In the genomic region with DNA sequence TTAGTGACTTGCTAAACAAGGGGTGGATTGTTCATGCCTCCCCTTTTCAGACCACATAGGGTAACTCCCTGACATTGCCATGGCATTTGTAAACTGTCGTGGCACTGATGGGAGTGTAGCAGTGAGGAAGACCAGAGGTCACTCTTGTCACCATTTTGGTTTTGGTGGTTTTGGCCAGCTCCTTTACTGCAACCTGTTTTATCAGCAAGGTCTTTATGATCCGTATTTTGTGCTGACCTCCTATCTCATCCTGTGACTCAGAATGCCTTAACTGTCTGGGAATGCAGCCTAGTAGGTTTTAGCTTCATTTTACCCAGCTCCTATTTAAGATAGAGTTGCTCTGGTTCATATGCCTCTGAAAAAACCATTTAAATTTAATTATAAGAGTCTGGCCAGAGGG, we compare ENCODE assay signal across 8 cellular contexts. TPM values are rescaled to one million over a fixed set of nuclear protein-coding genes. Genes with fewer than 3 reads are reported as not detected.
DNase-seq lines count a peak whose midpoint lies in the region; ATAC-seq, FAIRE-seq and TF ChIP-seq lines count a peak whose summit lies in the region.
"Not testable (repeated sequence)": the region's sequence is repeated elsewhere in the genome, so short reads cannot be mapped to it uniquely, and the experiment has no call there.

No MANE protein-coding gene starts in this region.

- CTCF ChIA-PET in K562 (lab: Yijun Ruan, JAX; ENCODE audit: low intra/inter-chr PET ratio): not testable (repeated sequence)

- WGBS in K562 (ENCODE audit: insufficient coverage, low coverage, missing lambda C conversion rate): 20% methylated on average over 2 of the region's 2 CpGs

- peaks cover 39% of the 10 kb centered on the region for H3K79me2 ChIP-seq in K562 (ENCODE audit: control insufficient read depth, insufficient read depth, low read length)

- ATAC-seq in K562: not testable (repeated sequence)

- DNase-seq in HT1080 (ENCODE audit: low read depth) (peak; percentile 70), RKO (ENCODE audit: low spot score) (peak; percentile 31), fibroblast of peridontal ligament (ENCODE audit: extremely low read depth) (peak; percentile 13), kidney tubule cell (ENCODE audit: low spot score) (peak; percentile 93), retinal pigment epithelial cell (ENCODE audit: low read depth) (peak; percentile 3)
- not testable (repeated sequence) for DNase-seq in activated T-cell treated with anti-CD3 and anti-CD28 coated beads, Interleukin-2, amount 50 U/mL, for 24 hours; K562 (ENCODE audit: extremely low read depth in 1 of 4, low spot score in 3 of 4)

- not testable (repeated sequence) for TF ChIP-seq EP300 in K562 (IDR thresholded peaks at IDR 0.05; ENCODE audit: low read length)

- H3K27ac Mint-ChIP-seq in activated T-cell treated with anti-CD3 and anti-CD28 coated beads, Interleukin-2, amount 50 U/mL, for 24 hours: peak overlapping the region; percentile 26

- TF ChIP-seq RAD21 in K562 (CRISPR knock-in tag; conservative IDR thresholded peaks at IDR 0.05 in 1 of 2, IDR thresholded peaks at IDR 0.05 in 1 of 2): not testable (repeated sequence)

- in situ Hi-C loops in K562 (cut with MboI): not testable (repeated sequence)

- H3K4me3 ChIP-seq in BLaER1; K562; retinal pigment epithelial cell (ENCODE audit: low read length): not testable (repeated sequence)

- H3K27me3 Mint-ChIP-seq in activated T-cell treated with anti-CD3 and anti-CD28 coated beads, Interleukin-2, amount 50 U/mL, for 24 hours: not testable (repeated sequence)

- not testable (repeated sequence) for H2AFZ ChIP-seq in K562 (ENCODE audit: low read depth, low read length)

- H3K9ac ChIP-seq in BLaER1; K562 (ENCODE audit: insufficient read depth in 1 of 2, low read depth in 2 of 2, low read length in 2 of 2): not testable (repeated sequence)

- H3K27me3 ChIP-seq in BLaER1; K562 (ENCODE audit: control insufficient read depth in 2 of 2, insufficient read depth in 2 of 2, low read length in 2 of 2): not testable (repeated sequence)

- not testable (repeated sequence) for H3K4me3 Mint-ChIP-seq in activated T-cell treated with anti-CD3 and anti-CD28 coated beads, Interleukin-2, amount 50 U/mL, for 24 hours

- not testable (repeated sequence) for TF ChIP-seq CTCF in K562 (IDR thresholded peaks at IDR 0.05 in 2 of 3, conservative IDR thresholded peaks at IDR 0.05 in 1 of 3; ENCODE audit: insufficient read depth in 2 of 3, low read depth in 1 of 3, low read length in 3 of 3); retinal pigment epithelial cell (conservative IDR thresholded peaks at IDR 0.05; ENCODE audit: low read depth, low read length)

- intact Hi-C loops in K562 (cut with micrococcal nuclease): not testable (repeated sequence)

- not testable (repeated sequence) for H3K27ac ChIP-seq in BLaER1; K562 (ENCODE audit: extremely low read depth, low read depth, low read length)

- peaks cover 65% of the 10 kb centered on the region for H3K36me3 Mint-ChIP-seq in activated T-cell treated with anti-CD3 and anti-CD28 coated beads, Interleukin-2, amount 50 U/mL, for 24 hours (ENCODE audit: low read depth)

- H3K4me1 ChIP-seq in BLaER1: peaks cover 25% of the 10 kb centered on the region
- peaks cover 0 to 14% of the 10 kb centered on the region in 2 experiments; a peak in 3 of 5 replicates for H3K4me1 ChIP-seq in K562 (replicated peaks in 1 of 2; ENCODE audit: control insufficient read depth in 2 of 2, insufficient read depth in 2 of 2, low read length in 2 of 2)

- H3K4me2 ChIP-seq in BLaER1: peak overlapping the region; percentile 78; the same call in 1 of the 2 replicates
- not testable (repeated sequence) for H3K4me2 ChIP-seq in K562 (ENCODE audit: insufficient read depth, low read length)

- H3K9me3 ChIP-seq in BLaER1; K562 (replicated peaks; ENCODE audit: control insufficient read depth, insufficient read depth, low read depth, low read length): not testable (repeated sequence)

- not testable (repeated sequence) for BruUV-seq in K562 (replicated peaks; lab: Mats Ljungman, UMichigan)

- H3K9me3 Mint-ChIP-seq in activated T-cell treated with anti-CD3 and anti-CD28 coated beads, Interleukin-2, amount 50 U/mL, for 24 hours: not testable (repeated sequence)

- H4K20me1 ChIP-seq in BLaER1: peaks cover 30% of the 10 kb centered on the region
- H4K20me1 ChIP-seq in K562 (replicated peaks; ENCODE audit: control insufficient read depth, insufficient read depth, low read length): peaks cover 14% of the 10 kb centered on the region; the same call in 1 of the 2 replicates

- H3K4me1 Mint-ChIP-seq in activated T-cell treated with anti-CD3 and anti-CD28 coated beads, Interleukin-2, amount 50 U/mL, for 24 hours (ENCODE audit: low read depth): peaks cover 33% of the 10 kb centered on the region

- not testable (repeated sequence) for TF ChIP-seq POLR2A in K562 (conservative IDR thresholded peaks at IDR 0.05)

- H3K9me1 ChIP-seq in K562 (ENCODE audit: control insufficient read depth, insufficient read depth, low read length): not testable (repeated sequence)

- FAIRE-seq in K562 (lab: Jason Lieb, UNC): not testable (repeated sequence)

- H3K36me3 ChIP-seq in BLaER1 (peaks cover 19% of the 10 kb centered on the region), K562 (ENCODE audit: control insufficient read depth, insufficient read depth, low read length) (peaks cover 19% of the 10 kb centered on the region; the same call in 2 of the 3 replicates)

- POLR2A ChIA-PET in K562 (lab: Yijun Ruan, JAX): interaction anchor here (0.6 to 0.8 kb wide), 3 partner anchors 27 to 178 kb away, joined by 3 to 4 read pairs (median 3); no protein-coding TSS in a partner anchor

RNA-seq across cellular contexts. Expression of a gene that starts 1.8 kb away (rescaled TPM):
- 22.6 and 22.7 TPM in 2 replicates for total RNA-seq in HT1080 (2014; rRNA removed; shearing (Covaris generic))
- 1.8 and 3.3 TPM in 2 replicates for polyA plus RNA-seq in HT1080 (2015; cell fraction: cytosol; rRNA removed)
- polyA plus RNA-seq in HT1080 (2015; cell fraction: nucleus; rRNA removed): 14.3 and 18.0 TPM in 2 replicates
- 169 and 191 TPM in 2 replicates for total RNA-seq in K562 (2011; cell fraction: chromatin; rRNA removed; ENCODE audit: low replicate concordance)
- total RNA-seq in K562 (2011; cell fraction: nucleolus; rRNA removed): 131 and 161 TPM in 2 replicates
- total RNA-seq in K562 (2011; cell fraction: nucleoplasm; rRNA removed): 111 and 139 TPM in 2 replicates
- total RNA-seq in K562 (2014; rRNA removed) (18.5 and 22.1 TPM in 2 replicates), K562 (2014; rRNA removed; fragmentation: Illumina TruSeq; extraction: Trizol) (36.2 and 36.7 TPM in 2 replicates), K562 (2015; rRNA removed; fragmentation: Illumina TruSeq; extraction: Trizol) (24.7 and 24.9 TPM in 2 replicates), K562 (2021) (28.0 and 29.6 TPM in 2 replicates)
- polyA plus RNA-seq in K562 (2011; rRNA removed) (16.6 and 23.6 TPM in 2 replicates), K562 (2014; fragmentation: Illumina TruSeq; extraction: Trizol) (1.1 and 1.2 TPM in 2 replicates), K562 (2014; fragmentation: Nextera tagmentation; extraction: Ambion mirVana) (under 1 TPM; 0.45 to 0.87 TPM), K562 (2014; rRNA removed) (5.6 and 7.1 TPM in 2 replicates)
- 6.0 and 14.3 TPM in 2 replicates for polyA plus RNA-seq in K562 (2011; cell fraction: cytosol; rRNA removed)
- 17.9 and 23.9 TPM in 2 replicates for polyA plus RNA-seq in K562 (2011; cell fraction: nucleus; rRNA removed)
- polyA plus RNA-seq in K562 (2012): 1.1 and 1.2 TPM in 2 replicates
- polyA minus RNA-seq in K562 (2011; rRNA and poly(A)+ RNA removed): 183 and 200 TPM in 2 replicates
- 67.0 and 68.1 TPM in 2 replicates for polyA minus RNA-seq in K562 (2011; cell fraction: cytosol; rRNA and poly(A)+ RNA removed)
- 54.9 and 131 TPM in 2 replicates for polyA minus RNA-seq in K562 (2011; cell fraction: nucleus; rRNA and poly(A)+ RNA removed)

RNA-seq across cellular contexts. Expression of a gene that starts 38.0 kb away (rescaled TPM):
- 6.4 and 7.3 TPM in 2 replicates for total RNA-seq in HT1080 (2014; rRNA removed; shearing (Covaris generic))
- polyA plus RNA-seq in HT1080 (2015; cell fraction: cytosol; rRNA removed): 1.9 and 2.7 TPM in 2 replicates
- 3.6 and 4.4 TPM in 2 replicates for polyA plus RNA-seq in HT1080 (2015; cell fraction: nucleus; rRNA removed)
- 23.2 and 27.8 TPM in 2 replicates for total RNA-seq in K562 (2011; cell fraction: chromatin; rRNA removed; ENCODE audit: low replicate concordance)
- 18.3 and 19.7 TPM in 2 replicates for total RNA-seq in K562 (2011; cell fraction: nucleolus; rRNA removed)
- 14.2 and 19.4 TPM in 2 replicates for total RNA-seq in K562 (2011; cell fraction: nucleoplasm; rRNA removed)
- total RNA-seq in K562 (2014; rRNA removed): 4.1 and 4.7 TPM in 2 replicates
- 6.7 TPM in 2 replicates for total RNA-seq in K562 (2014; rRNA removed; fragmentation: Illumina TruSeq; extraction: Trizol)
- total RNA-seq in K562 (2015; rRNA removed; fragmentation: Illumina TruSeq; extraction: Trizol): 4.5 and 4.9 TPM in 2 replicates
- 4.7 and 5.1 TPM in 2 replicates for total RNA-seq in K562 (2021)
- polyA plus RNA-seq in K562 (2011; rRNA removed): 3.9 and 6.2 TPM in 2 replicates
- polyA plus RNA-seq in K562 (2011; cell fraction: cytosol; rRNA removed): 1.6 and 2.5 TPM in 2 replicates
- polyA plus RNA-seq in K562 (2011; cell fraction: nucleus; rRNA removed): 3.5 and 3.8 TPM in 2 replicates
- polyA plus RNA-seq in K562 (2012): 1.1 TPM in 2 replicates
- polyA plus RNA-seq in K562 (2014; fragmentation: Illumina TruSeq; extraction: Trizol): 1.5 and 1.7 TPM in 2 replicates
- under 1 TPM; 0.32 to 0.77 TPM for polyA plus RNA-seq in K562 (2014; fragmentation: Nextera tagmentation; extraction: Ambion mirVana)
- polyA plus RNA-seq in K562 (2014; rRNA removed): 0.74 and 1.4 TPM in 2 replicates
- polyA minus RNA-seq in K562 (2011; rRNA and poly(A)+ RNA removed): 25.7 and 28.7 TPM in 2 replicates
- polyA minus RNA-seq in K562 (2011; cell fraction: cytosol; rRNA and poly(A)+ RNA removed): 12.0 and 13.1 TPM in 2 replicates
- polyA minus RNA-seq in K562 (2011; cell fraction: nucleus; rRNA and poly(A)+ RNA removed): 7.3 and 15.2 TPM in 2 replicates

RNA-seq across cellular contexts. Expression of a gene that starts 41.8 kb away (rescaled TPM):
- total RNA-seq in HT1080 (2014; rRNA removed; shearing (Covaris generic)): 4.5 and 6.4 TPM in 2 replicates
- 2.7 and 3.6 TPM in 2 replicates for polyA plus RNA-seq in HT1080 (2015; cell fraction: cytosol; rRNA removed)
- 4.8 and 5.6 TPM in 2 replicates for polyA plus RNA-seq in HT1080 (2015; cell fraction: nucleus; rRNA removed)
- 16.2 and 18.3 TPM in 2 replicates for total RNA-seq in K562 (2011; cell fraction: chromatin; rRNA removed; ENCODE audit: low replicate concordance)
- 13.3 and 18.2 TPM in 2 replicates for total RNA-seq in K562 (2011; cell fraction: nucleolus; rRNA removed)
- 10.3 and 12.8 TPM in 2 replicates for total RNA-seq in K562 (2011; cell fraction: nucleoplasm; rRNA removed)
- total RNA-seq in K562 (2014; rRNA removed) (2.4 and 3.0 TPM in 2 replicates), K562 (2014; rRNA removed; fragmentation: Illumina TruSeq; extraction: Trizol) (5.5 and 6.7 TPM in 2 replicates), K562 (2015; rRNA removed; fragmentation: Illumina TruSeq; extraction: Trizol) (3.8 and 4.5 TPM in 2 replicates), K562 (2021) (3.8 and 4.7 TPM in 2 replicates)
- polyA plus RNA-seq in K562 (2011; rRNA removed) (1.9 and 2.4 TPM in 2 replicates), K562 (2014; fragmentation: Illumina TruSeq; extraction: Trizol) (1.1 and 1.2 TPM in 2 replicates), K562 (2014; fragmentation: Nextera tagmentation; extraction: Ambion mirVana) (under 1 TPM; 0.14 to 0.46 TPM), K562 (2014; rRNA removed) (1.5 and 1.6 TPM in 2 replicates)
- polyA plus RNA-seq in K562 (2011; cell fraction: cytosol; rRNA removed): 1.1 and 1.2 TPM in 2 replicates
- polyA plus RNA-seq in K562 (2011; cell fraction: nucleus; rRNA removed): 1.7 and 2.0 TPM in 2 replicates
- 0.89 and 0.91 TPM in 2 replicates for polyA plus RNA-seq in K562 (2012)
- 10.5 and 10.9 TPM in 2 replicates for polyA minus RNA-seq in K562 (2011; rRNA and poly(A)+ RNA removed)
- 2.2 and 4.7 TPM in 2 replicates for polyA minus RNA-seq in K562 (2011; cell fraction: cytosol; rRNA and poly(A)+ RNA removed)
- 3.6 and 6.1 TPM in 2 replicates for polyA minus RNA-seq in K562 (2011; cell fraction: nucleus; rRNA and poly(A)+ RNA removed)

RNA-seq across cellular contexts. Expression of a gene that starts 47.7 kb away (rescaled TPM):
- 0.92 and 1.0 TPM in 2 replicates for total RNA-seq in HT1080 (2014; rRNA removed; shearing (Covaris generic))
- 0.34 and 0.70 TPM in 2 replicates for polyA plus RNA-seq in HT1080 (2015; cell fraction: cytosol; rRNA removed)
- polyA plus RNA-seq in HT1080 (2015; cell fraction: nucleus; rRNA removed): 0.33 and 1.5 TPM in 2 replicates
- total RNA-seq in K562 (2011; cell fraction: chromatin; rRNA removed; ENCODE audit: low replicate concordance): 3.1 and 5.3 TPM in 2 replicates
- 2.0 and 2.5 TPM in 2 replicates for total RNA-seq in K562 (2011; cell fraction: nucleolus; rRNA removed)
- total RNA-seq in K562 (2011; cell fraction: nucleoplasm; rRNA removed): 2.4 and 2.9 TPM in 2 replicates
- total RNA-seq in K562 (2014; rRNA removed) (4.7 and 6.0 TPM in 2 replicates), K562 (2014; rRNA removed; fragmentation: Illumina TruSeq; extraction: Trizol) (3.3 and 3.7 TPM in 2 replicates), K562 (2015; rRNA removed; fragmentation: Illumina TruSeq; extraction: Trizol) (4.2 and 4.8 TPM in 2 replicates), K562 (2021) (7.0 and 7.6 TPM in 2 replicates)
- polyA plus RNA-seq in K562 (2011; rRNA removed) (1.3 and 2.8 TPM in 2 replicates), K562 (2014; fragmentation: Illumina TruSeq; extraction: Trizol) (6.8 and 7.1 TPM in 2 replicates), K562 (2014; fragmentation: Nextera tagmentation; extraction: Ambion mirVana) (1 to 10 TPM; 6.0 to 9.0 TPM), K562 (2014; rRNA removed) (7.3 and 8.7 TPM in 2 replicates)
- polyA plus RNA-seq in K562 (2011; cell fraction: cytosol; rRNA removed): 1.1 and 2.8 TPM in 2 replicates
- 1.1 and 3.2 TPM in 2 replicates for polyA plus RNA-seq in K562 (2011; cell fraction: nucleus; rRNA removed)
- polyA plus RNA-seq in K562 (2012): 6.6 and 10.5 TPM in 2 replicates
- polyA minus RNA-seq in K562 (2011; rRNA and poly(A)+ RNA removed): 0.60 and 2.4 TPM in 2 replicates
- 1.3 TPM in 1 of 2 replicates, not detected in the other for polyA minus RNA-seq in K562 (2011; cell fraction: cytosol; rRNA and poly(A)+ RNA removed)
- 0.40 and 1.00 TPM in 2 replicates for polyA minus RNA-seq in K562 (2011; cell fraction: nucleus; rRNA and poly(A)+ RNA removed)
